In genomic region chr7:106679153-106679931, GRCh38 we compare ENCODE assay signal across 1 cellular context.
TF ChIP-seq lines count a peak whose summit lies in the region.

No MANE protein-coding gene starts in this region.

TF ChIP-seq in K562, 482 proteins besides CTCF, POLR2A, EP300 and RAD21 (continued from another document and continues in another):
- no peak for TF ChIP-seq ZBTB40 (IDR thresholded peaks at IDR 0.05)
- no peak for TF ChIP-seq ZBTB40 (CRISPR knock-in tag; IDR thresholded peaks at IDR 0.05)
- TF ChIP-seq KLF1 (tag; IDR thresholded peaks at IDR 0.05) = no peak
- TF ChIP-seq SMARCA5 (IDR thresholded peaks at IDR 0.05) = no peak
- no peak for TF ChIP-seq STAT5B (CRISPR knock-in tag; IDR thresholded peaks at IDR 0.05)
- TF ChIP-seq XRCC4 (IDR thresholded peaks at IDR 0.05; ENCODE audit: extremely low read depth, insufficient read depth, insufficient read length) = no peak
- peak; percentile 97 for TF ChIP-seq CTBP1 (IDR thresholded peaks at IDR 0.05; ENCODE audit: borderline replicate concordance)
- TF ChIP-seq HLTF (IDR thresholded peaks at IDR 0.05) = no peak
- TF ChIP-seq ZNF77 (CRISPR knock-in tag; IDR thresholded peaks at IDR 0.05) = no peak
- no peak for TF ChIP-seq CREB5 (CRISPR knock-in tag; IDR thresholded peaks at IDR 0.05)
- TF ChIP-seq MECOM (CRISPR knock-in tag; IDR thresholded peaks at IDR 0.05) = 0 out of 2 replicates have a peak, but pooled peaks have one; percentile 10
- TF ChIP-seq TAF1 (IDR thresholded peaks at IDR 0.05; ENCODE audit: control insufficient read depth, extremely low read depth, insufficient read depth, low read length, severe bottlenecking) = no peak
- TF ChIP-seq CBFA2T3 (IDR thresholded peaks at IDR 0.05) = peak; percentile 68
- no peak for TF ChIP-seq ZNF76 (CRISPR knock-in tag; IDR thresholded peaks at IDR 0.05; ENCODE audit: borderline replicate concordance)
- no peak for TF ChIP-seq RNF219 (CRISPR knock-in tag; IDR thresholded peaks at IDR 0.05)
- no peak for TF ChIP-seq TSHZ1 (CRISPR knock-in tag; IDR thresholded peaks at IDR 0.05)
- TF ChIP-seq E4F1 (CRISPR knock-in tag; IDR thresholded peaks at IDR 0.05; ENCODE audit: borderline replicate concordance) = no peak
- no peak for TF ChIP-seq BDP1 (IDR thresholded peaks at IDR 0.05; ENCODE audit: insufficient read depth, insufficient read length)
- no peak for TF ChIP-seq MBD1 (CRISPR knock-in tag; IDR thresholded peaks at IDR 0.05)
- no peak for TF ChIP-seq ZNF740 (CRISPR knock-in tag; IDR thresholded peaks at IDR 0.05)
- no peak; a peak in 1 of 4 replicates for TF ChIP-seq ZNF740 (tag; IDR thresholded peaks at IDR 0.05)
- TF ChIP-seq KDM1A (IDR thresholded peaks at IDR 0.05) = peak; percentile 76 to 78
- TF ChIP-seq NCOA1 (IDR thresholded peaks at IDR 0.05; ENCODE audit: low read depth) = peak; percentile 88
- peak; percentile 30; the same call in 1 of the 2 replicates for TF ChIP-seq MBD2 (IDR thresholded peaks at IDR 0.05; ENCODE audit: borderline replicate concordance, low read depth)
- no peak for TF ChIP-seq NFYB (IDR thresholded peaks at IDR 0.05; ENCODE audit: extremely low read depth, insufficient read length)
- TF ChIP-seq SUPT5H (IDR thresholded peaks at IDR 0.05) = no peak
- TF ChIP-seq CTCFL (IDR thresholded peaks at IDR 0.05; ENCODE audit: borderline replicate concordance, insufficient read depth, low read depth, low read length, poor library complexity, severe bottlenecking) = no peak
- TF ChIP-seq FOXJ3 (CRISPR knock-in tag; IDR thresholded peaks at IDR 0.05) = no peak
- TF ChIP-seq MCM5 (IDR thresholded peaks at IDR 0.05; ENCODE audit: low read depth) = no peak
- peak; percentile 57; the same call in 1 of the 2 replicates for TF ChIP-seq JUND (IDR thresholded peaks at IDR 0.05; ENCODE audit: borderline replicate concordance, low read depth, low read length)
- peak; percentile 88; the same call in 2 of the 3 replicates for TF ChIP-seq JUND (tag; IDR thresholded peaks at IDR 0.05; ENCODE audit: borderline replicate concordance, low read depth, low read length)
- TF ChIP-seq PPARD (CRISPR knock-in tag; IDR thresholded peaks at IDR 0.05) = no peak
- no peak for TF ChIP-seq TCF7 (IDR thresholded peaks at IDR 0.05; ENCODE audit: borderline replicate concordance)
- TF ChIP-seq DNMT1 (IDR thresholded peaks at IDR 0.05) = no peak
